ENCODE assay signal across 25 cellular contexts in the genomic region with DNA sequence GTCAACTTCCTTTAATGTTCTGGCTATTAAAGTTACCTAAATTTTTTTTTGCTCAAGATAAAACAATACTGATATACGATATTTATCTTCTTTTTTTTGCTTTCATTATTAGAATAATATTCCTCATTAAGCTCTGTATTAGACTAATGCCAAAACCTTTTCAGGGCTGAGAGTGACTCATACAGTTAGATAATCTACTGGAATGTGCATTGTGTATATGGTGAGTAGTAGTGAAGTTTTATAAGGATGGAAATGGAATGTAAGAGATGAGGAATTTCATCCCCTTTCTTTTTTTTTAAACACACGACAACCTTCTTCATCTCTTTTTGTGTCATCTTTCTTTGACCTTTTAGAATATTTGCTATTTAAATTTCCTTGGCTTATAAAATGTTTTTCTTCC.
DNase-seq lines count a peak whose midpoint lies in the region; FAIRE-seq and TF ChIP-seq lines count a peak whose summit lies in the region.
"Had no signal": no experiment of that assay in that cellular context is flagged by ENCODE, and none has a peak within 500 bp of the region (broad histone marks: within the 10 kb centered on the region; RNA-seq: fewer than 3 reads in every experiment).

No MANE protein-coding gene starts in this region.

- no peaks in the 10 kb centered on the region for H4K20me1 ChIP-seq in astrocyte (ENCODE audit: insufficient read depth, low read length)

- H3K4me2 ChIP-seq in astrocyte (ENCODE audit: low read length) = no peak overlapping the region

- no peak overlapping the region for H3K27ac Mint-ChIP-seq in astrocyte (ENCODE audit: unreplicated experiment)
- H3K27ac Mint-ChIP-seq: activated CD8-positive, alpha-beta memory T cell treated with anti-CD3 and anti-CD28 coated beads, Interleukin-2, amount 10 ng/mL, durations not matched to agents 7 days and 5 days; activated T-helper 2 cell treated with anti-CD3 and anti-CD28 coated beads, Interferon-gamma antibody, Interleukin-2, Interleukin-4, amounts not matched to agents 10 μg/mL and 5 μg/mL and 100 μg/mL, durations not matched to agents 14 hours and 24 hours and 36 hours; endodermal cell had no signal

- no peak overlapping the region for H3K4me3 ChIP-seq in astrocyte (ENCODE audit: insufficient read depth, low read depth, low read length)
- no peak overlapping the region for H3K4me3 ChIP-seq in adrenal gland
- H3K4me3 ChIP-seq: GM12878, left ventricle myocardium inferior, SK-N-MC had no signal

- peaks cover 3% of the 10 kb centered on the region for H3K4me1 ChIP-seq in astrocyte (ENCODE audit: insufficient read depth, low read length)
- H3K4me1 ChIP-seq in adrenal gland (replicated peaks in 1 of 2) = no peaks in the 10 kb centered on the region
- H3K4me1 ChIP-seq: left ventricle myocardium inferior, parathyroid adenoma had no signal

- FAIRE-seq in astrocyte (lab: Jason Lieb, UNC) (no peak), urothelium cell line (lab: Jason Lieb, UNC) (no peak)
- FAIRE-seq: D721Med, GM12878 had no signal

- TF ChIP-seq CTCF in astrocyte (IDR thresholded peaks at IDR 0.05; ENCODE audit: insufficient read depth, low read depth, low read length) (no peak), adrenal gland (IDR thresholded peaks at IDR 0.05) (no peak)

- no peak overlapping the region for H3K9ac ChIP-seq in astrocyte (ENCODE audit: low read length)
- H3K9ac ChIP-seq: parathyroid adenoma had no signal

- intact Hi-C loops in adrenal gland (cut with DNase I) = no loop called here

- peaks cover 2% of the 10 kb centered on the region for H3K9me3 Mint-ChIP-seq in astrocyte (ENCODE audit: unreplicated experiment)
- H3K9me3 Mint-ChIP-seq: endodermal cell had no signal

- H3K36me3 ChIP-seq in astrocyte (ENCODE audit: insufficient read depth, low read length) = no peaks in the 10 kb centered on the region
- H3K36me3 ChIP-seq in adrenal gland (replicated peaks in 1 of 2) = no peaks in the 10 kb centered on the region
- H3K36me3 ChIP-seq: BE2C, left ventricle myocardium inferior had no signal

- no peak for TF ChIP-seq POLR2A in adrenal gland (IDR thresholded peaks at IDR 0.05)

- DNase-seq in HT1080 (ENCODE audit: low read depth) (peak; percentile 73), astrocyte (ENCODE audit: low read depth) (peak; percentile 12), iris pigment epithelial cell (ENCODE audit: low read depth) (peak; percentile 8), urothelium cell line (ENCODE audit: low spot score) (peak; percentile 35), 8988T (no peak), globus pallidus (ENCODE audit: low spot score) (no peak), adrenal gland (no peak)
- DNase-seq: activated CD4-positive, alpha-beta T cell treated with anti-CD3 and anti-CD28 coated beads for 1 hour; activated CD8-positive, alpha-beta memory T cell treated with anti-CD3 and anti-CD28 coated beads, Interleukin-2, amount 10 ng/mL, durations not matched to agents 7 days and 5 days; amniotic stem cell; BE2C; endodermal cell; GDM1; Karpas-422; left ventricle myocardium inferior; NCI-H2171 treated with DMSO at 0.1 percent for 48 hours; NCI-H748 treated with DMSO at 0.1 percent for 48 hours; stimulated activated CD8-positive, alpha-beta memory T cell treated with anti-CD3 and anti-CD28 coated beads, Interleukin-4, amount 100 ng/mL, for 48 hours; substantia nigra; T1000 had no signal

- H3K79me2 ChIP-seq in astrocyte (ENCODE audit: insufficient read depth, low read length) = no peaks in the 10 kb centered on the region
- H3K79me2 ChIP-seq: parathyroid adenoma had no signal

- H3K27ac ChIP-seq in astrocyte (ENCODE audit: low read depth, low read length) = no peak overlapping the region
- no peak overlapping the region for H3K27ac ChIP-seq in adrenal gland
- H3K27ac ChIP-seq: left ventricle myocardium inferior, parathyroid adenoma, SK-N-MC had no signal

- H3K36me3 Mint-ChIP-seq in astrocyte (ENCODE audit: low read depth, unreplicated experiment) = no peaks in the 10 kb centered on the region
- H3K36me3 Mint-ChIP-seq: activated CD8-positive, alpha-beta memory T cell treated with anti-CD3 and anti-CD28 coated beads, Interleukin-2, amount 10 ng/mL, durations not matched to agents 7 days and 5 days had no signal

- H3K4me3 Mint-ChIP-seq in astrocyte (ENCODE audit: unreplicated experiment) = no peak overlapping the region
- H3K4me3 Mint-ChIP-seq: activated CD8-positive, alpha-beta memory T cell treated with anti-CD3 and anti-CD28 coated beads, Interleukin-2, amount 10 ng/mL, durations not matched to agents 7 days and 5 days; endodermal cell had no signal

- no peaks in the 10 kb centered on the region for H3K27me3 Mint-ChIP-seq in astrocyte (ENCODE audit: low read depth, unreplicated experiment)
- H3K27me3 Mint-ChIP-seq: activated CD8-positive, alpha-beta memory T cell treated with anti-CD3 and anti-CD28 coated beads, Interleukin-2, amount 10 ng/mL, durations not matched to agents 7 days and 5 days had no signal

- H3K9me3 ChIP-seq in astrocyte (ENCODE audit: insufficient read depth, low read depth, low read length) (no peaks in the 10 kb centered on the region), adrenal gland (replicated peaks in 1 of 3) (no peaks in the 10 kb centered on the region)
- H3K9me3 ChIP-seq: BE2C, left ventricle myocardium inferior had no signal

- no peak overlapping the region for H2AFZ ChIP-seq in astrocyte (ENCODE audit: low read depth, low read length)
- H2AFZ ChIP-seq: parathyroid adenoma had no signal

- H3K27me3 ChIP-seq in astrocyte (ENCODE audit: insufficient read depth, low read length) (no peaks in the 10 kb centered on the region), adrenal gland (no peaks in the 10 kb centered on the region)
- H3K27me3 ChIP-seq: BE2C had no signal

- H3K4me1 Mint-ChIP-seq in astrocyte (ENCODE audit: low read depth, unreplicated experiment) = peaks cover 30% of the 10 kb centered on the region
- H3K4me1 Mint-ChIP-seq: activated CD8-positive, alpha-beta memory T cell treated with anti-CD3 and anti-CD28 coated beads, Interleukin-2, amount 10 ng/mL, durations not matched to agents 7 days and 5 days had no signal

- WGBS in adrenal gland, 4 donors = 41 to 51% (median 48%) methylated on average over 2 of the region's 2 CpGs

Comparison
In these comparisons a context has a peak if more than half of its experiments do, and no peak if none do; other contexts are left out.
1. DNase-seq: peak in HT1080 (single experiment), astrocyte (single experiment), iris pigment epithelial cell (single experiment) and urothelium cell line (single experiment); none in 8988T (single experiment), globus pallidus (single experiment) and adrenal gland (0 of 7).